In the genomic region with DNA sequence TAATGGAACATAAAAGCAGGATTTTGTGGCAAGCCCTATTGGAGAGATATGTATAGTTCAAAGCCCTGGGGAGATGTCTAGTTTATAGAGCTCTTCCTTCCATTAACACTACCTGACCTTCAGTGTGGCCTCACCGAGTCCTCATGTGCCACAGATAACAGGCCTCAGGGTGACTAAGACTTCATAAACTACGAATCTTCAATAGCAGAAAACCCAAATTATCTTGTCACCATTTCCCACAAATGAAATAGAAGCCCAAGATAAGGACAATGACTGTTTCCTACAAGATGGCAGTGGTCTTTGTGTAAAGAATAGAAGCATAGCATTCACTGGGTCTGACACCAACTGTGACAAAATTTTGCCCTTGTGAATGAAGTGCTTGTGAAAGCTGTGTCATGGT, we compare ENCODE assay signal across 15 cellular contexts.
A peak's percentile ranks its signal among the peaks of the same experiment; 100 is the strongest.
DNase-seq lines count a peak whose midpoint lies in the region; ATAC-seq, FAIRE-seq and TF ChIP-seq lines count a peak whose summit lies in the region.
"Had no signal": no experiment of that assay in that cellular context is flagged by ENCODE, and none has a peak within 500 bp of the region (broad histone marks: within the 10 kb centered on the region; RNA-seq: fewer than 3 reads in every experiment).

No MANE protein-coding gene starts in this region.

- H2BK15ac ChIP-seq in mesendoderm (replicated peaks; ENCODE audit: low read depth) = no peak overlapping the region

- POLR2A ChIA-PET in K562 (lab: Yijun Ruan, JAX) = interaction anchor here (0.7 kb wide), 1 partner anchor 20 kb away, joined by 3 read pairs; no protein-coding TSS in a partner anchor

- H3K4me3 ChIP-seq in K562 = no peak overlapping the region
- no peak overlapping the region for H3K4me3 ChIP-seq in mesendoderm (ENCODE audit: low read length)
- H3K4me3 ChIP-seq in parathyroid adenoma (ENCODE audit: low read depth, low read length) = no peak overlapping the region

- WGBS in K562 (ENCODE audit: insufficient coverage, low coverage, missing lambda C conversion rate) = 4% methylated on average over 2 of the region's 2 CpGs
- no CpG with 5 or more reads among the region's 2 CpGs for WGBS in mesendoderm (ENCODE audit: extremely low coverage, insufficient coverage, low lambda C conversion rate)

- no peaks in the 10 kb centered on the region for H3K9me3 ChIP-seq in K562 (replicated peaks; ENCODE audit: control insufficient read depth, insufficient read depth, low read depth, low read length)
- H3K9me3 ChIP-seq in parathyroid adenoma (ENCODE audit: control insufficient read depth, low read length) = no peaks in the 10 kb centered on the region
- H3K9me3 ChIP-seq: BE2C, Caco-2 had no signal

- no peaks in the 10 kb centered on the region for H3K79me1 ChIP-seq in mesendoderm (ENCODE audit: low read length)

- intact Hi-C loops in K562 (cut with micrococcal nuclease) = no loop called here

- no peak for FAIRE-seq in K562 (lab: Jason Lieb, UNC)
- FAIRE-seq: A204.1 had no signal

- TF ChIP-seq EP300 in K562 (IDR thresholded peaks at IDR 0.05; ENCODE audit: low read length) = no peak

- TF ChIP-seq POLR2A in K562 (conservative IDR thresholded peaks at IDR 0.05) = no peak

- no peak overlapping the region for H2AK5ac ChIP-seq in mesendoderm (ENCODE audit: low read length)

- peak; percentile 7 for DNase-seq in NCI-H2227 (lab: John Stamatoyannopoulos, UW; ENCODE audit: unreplicated experiment)
- DNase-seq in K562 (ENCODE audit: extremely low read depth in 1 of 4, low spot score in 3 of 4) = peak in 1 of 4 experiments; percentile 18
- peak; percentile 40 for DNase-seq in mesendoderm
- no peak for DNase-seq in DMS153 treated with DMSO at 0.1 percent for 48 hours (lab: John Stamatoyannopoulos, UW; ENCODE audit: unreplicated experiment)
- DNase-seq in activated CD4-positive, alpha-beta T cell treated with anti-CD3 and anti-CD28 coated beads for 48 hours = no peak
- DNase-seq in cortex of kidney (lab: John Stamatoyannopoulos, UW) = no peak
- DNase-seq: BE2C; Caco-2; CD4-positive, alpha-beta memory T cell; DMS53; GF-D8; H7 had no signal

- H4K8ac ChIP-seq in mesendoderm (ENCODE audit: low read depth, low read length) = no peak overlapping the region

- H3K4me1 ChIP-seq in K562 (replicated peaks in 1 of 2; ENCODE audit: control insufficient read depth in 2 of 2, insufficient read depth in 2 of 2, low read length in 2 of 2) (no peaks in the 10 kb centered on the region), mesendoderm (ENCODE audit: control insufficient read depth, low read depth, low read length) (no peaks in the 10 kb centered on the region), parathyroid adenoma (peaks cover 8% of the 10 kb centered on the region)
- H3K4me1 ChIP-seq: BE2C, Caco-2 had no signal

- H3K9me1 ChIP-seq in K562 (ENCODE audit: control insufficient read depth, insufficient read depth, low read length) = no peaks in the 10 kb centered on the region

- no peak overlapping the region for H3K23ac ChIP-seq in mesendoderm (ENCODE audit: low read length)

- no peaks in the 10 kb centered on the region for H3K27me3 ChIP-seq in K562 (ENCODE audit: control insufficient read depth in 2 of 2, insufficient read depth in 2 of 2, low read length in 2 of 2)
- no peaks in the 10 kb centered on the region for H3K27me3 ChIP-seq in mesendoderm (ENCODE audit: insufficient read depth, low read length, poor library complexity)
- H3K27me3 ChIP-seq in parathyroid adenoma (ENCODE audit: control insufficient read depth, insufficient read depth, low read length) = no peaks in the 10 kb centered on the region
- H3K27me3 ChIP-seq: BE2C had no signal

- no peak overlapping the region for H2BK5ac ChIP-seq in mesendoderm (ENCODE audit: low read length)

- peak; percentile 47; the same call in 1 of the 3 replicates for ATAC-seq in K562

- no peaks in the 10 kb centered on the region for H3K79me2 ChIP-seq in K562 (ENCODE audit: control insufficient read depth, insufficient read depth, low read length)
- no peaks in the 10 kb centered on the region for H3K79me2 ChIP-seq in mesendoderm (ENCODE audit: control insufficient read depth, insufficient read depth, low read length)
- no peaks in the 10 kb centered on the region for H3K79me2 ChIP-seq in parathyroid adenoma

- no TSS peak for BruUV-seq in K562 (replicated peaks; lab: Mats Ljungman, UMichigan)

- no peak overlapping the region for H3K4ac ChIP-seq in mesendoderm (ENCODE audit: low read depth, low read length)

- H2AFZ ChIP-seq in K562 (ENCODE audit: low read depth, low read length) = no peak overlapping the region
- peak overlapping the region; percentile 2 for H2AFZ ChIP-seq in parathyroid adenoma

- H4K20me1 ChIP-seq in K562 (replicated peaks; ENCODE audit: control insufficient read depth, insufficient read depth, low read length) = no peaks in the 10 kb centered on the region

- no peak overlapping the region for H3K4me2 ChIP-seq in K562 (ENCODE audit: insufficient read depth, low read length)
- H3K4me2 ChIP-seq in mesendoderm (ENCODE audit: low read length) = no peak overlapping the region
- no peak overlapping the region for H3K4me2 ChIP-seq in parathyroid adenoma (ENCODE audit: low read length)

- in situ Hi-C loops in K562 (cut with MboI) = no loop called here

- TF ChIP-seq CTCF in K562 (IDR thresholded peaks at IDR 0.05 in 2 of 3, conservative IDR thresholded peaks at IDR 0.05 in 1 of 3; ENCODE audit: insufficient read depth in 2 of 3, low read depth in 1 of 3, low read length in 3 of 3) (no peak), parathyroid adenoma (IDR thresholded peaks at IDR 0.05) (no peak)

- no peak for TF ChIP-seq RAD21 in K562 (CRISPR knock-in tag; conservative IDR thresholded peaks at IDR 0.05 in 1 of 2, IDR thresholded peaks at IDR 0.05 in 1 of 2)

- H3K36me3 ChIP-seq in K562 (ENCODE audit: control insufficient read depth, insufficient read depth, low read length) (no peaks in the 10 kb centered on the region), mesendoderm (ENCODE audit: control insufficient read depth, insufficient read depth, low read length) (no peaks in the 10 kb centered on the region), parathyroid adenoma (ENCODE audit: control insufficient read depth, insufficient read depth, low read length) (no peaks in the 10 kb centered on the region)
- H3K36me3 ChIP-seq: BE2C had no signal

- H3K9ac ChIP-seq in K562 (ENCODE audit: insufficient read depth in 1 of 2, low read depth in 2 of 2, low read length in 2 of 2) (no peak overlapping the region), mesendoderm (ENCODE audit: low read length) (no peak overlapping the region), parathyroid adenoma (no peak overlapping the region)

- H4K5ac ChIP-seq in mesendoderm (ENCODE audit: low read length) = no peak overlapping the region

- H3K56ac ChIP-seq in mesendoderm (ENCODE audit: low read length) = no peak overlapping the region

- CTCF ChIA-PET in K562 (lab: Yijun Ruan, JAX; ENCODE audit: low intra/inter-chr PET ratio) = no interaction called here

- no peak overlapping the region for H2BK120ac ChIP-seq in mesendoderm (ENCODE audit: low read depth, low read length)

- H3K18ac ChIP-seq in mesendoderm (ENCODE audit: low read length) = no peak overlapping the region

- H3K27ac ChIP-seq in K562 (ENCODE audit: extremely low read depth, low read depth, low read length) (peak overlapping the region; percentile 4; the same call in 1 of the 3 replicates), mesendoderm (ENCODE audit: low read depth, low read length) (no peak overlapping the region), parathyroid adenoma (no peak overlapping the region)
- H3K27ac ChIP-seq: C4-2B had no signal

TF ChIP-seq in K562, 482 proteins besides CTCF, POLR2A, EP300 and RAD21:
- TF ChIP-seq, protein P1, sequence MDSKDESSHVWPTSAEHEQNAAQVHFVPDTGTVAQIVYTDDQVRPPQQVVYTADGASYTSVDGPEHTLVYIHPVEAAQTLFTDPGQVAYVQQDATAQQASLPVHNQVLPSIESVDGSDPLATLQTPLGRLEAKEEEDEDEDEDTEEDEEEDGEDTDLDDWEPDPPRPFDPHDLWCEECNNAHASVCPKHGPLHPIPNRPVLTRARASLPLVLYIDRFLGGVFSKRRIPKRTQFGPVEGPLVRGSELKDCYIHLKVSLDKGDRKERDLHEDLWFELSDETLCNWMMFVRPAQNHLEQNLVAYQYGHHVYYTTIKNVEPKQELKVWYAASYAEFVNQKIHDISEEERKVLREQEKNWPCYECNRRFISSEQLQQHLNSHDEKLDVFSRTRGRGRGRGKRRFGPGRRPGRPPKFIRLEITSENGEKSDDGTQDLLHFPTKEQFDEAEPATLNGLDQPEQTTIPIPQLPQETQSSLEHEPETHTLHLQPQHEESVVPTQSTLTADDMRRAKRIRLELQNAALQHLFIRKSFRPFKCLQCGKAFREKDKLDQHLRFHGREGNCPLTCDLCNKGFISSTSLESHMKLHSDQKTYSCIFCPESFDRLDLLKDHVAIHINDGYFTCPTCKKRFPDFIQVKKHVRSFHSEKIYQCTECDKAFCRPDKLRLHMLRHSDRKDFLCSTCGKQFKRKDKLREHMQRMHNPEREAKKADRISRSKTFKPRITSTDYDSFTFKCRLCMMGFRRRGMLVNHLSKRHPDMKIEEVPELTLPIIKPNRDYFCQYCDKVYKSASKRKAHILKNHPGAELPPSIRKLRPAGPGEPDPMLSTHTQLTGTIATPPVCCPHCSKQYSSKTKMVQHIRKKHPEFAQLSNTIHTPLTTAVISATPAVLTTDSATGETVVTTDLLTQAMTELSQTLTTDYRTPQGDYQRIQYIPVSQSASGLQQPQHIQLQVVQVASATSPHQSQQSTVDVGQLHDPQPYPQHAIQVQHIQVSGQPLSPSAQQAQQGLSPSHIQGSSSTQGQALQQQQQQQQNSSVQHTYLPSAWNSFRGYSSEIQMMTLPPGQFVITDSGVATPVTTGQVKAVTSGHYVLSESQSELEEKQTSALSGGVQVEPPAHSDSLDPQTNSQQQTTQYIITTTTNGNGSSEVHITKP (IDR thresholded peaks at IDR 0.05; ENCODE audit: partially characterized antibody) = no peak
- TF ChIP-seq, protein P2, sequence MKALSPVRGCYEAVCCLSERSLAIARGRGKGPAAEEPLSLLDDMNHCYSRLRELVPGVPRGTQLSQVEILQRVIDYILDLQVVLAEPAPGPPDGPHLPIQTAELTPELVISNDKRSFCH (CRISPR knock-in tag; IDR thresholded peaks at IDR 0.05) = no peak
- TF ChIP-seq, protein P2 (tag; IDR thresholded peaks at IDR 0.05) = no peak
- TF ChIP-seq ZBTB17 (CRISPR knock-in tag; IDR thresholded peaks at IDR 0.05) (peak; percentile 54; the same call in 1 of the 2 replicates), CBFA2T3 (IDR thresholded peaks at IDR 0.05) (peak; percentile 46; the same call in 1 of the 2 replicates), FOSL1 (tag; conservative IDR thresholded peaks at IDR 0.05) (peak; percentile 51; the same call in 1 of the 2 replicates), HMG20A (CRISPR knock-in tag; conservative IDR thresholded peaks at IDR 0.05) (no peak), PTBP1 (IDR thresholded peaks at IDR 0.05; ENCODE audit: low read depth, low read length) (no peak), TCF3 (CRISPR knock-in tag; IDR thresholded peaks at IDR 0.05) (peak; percentile 25; the same call in 1 of the 2 replicates)

Comparison
In these comparisons a context has a peak if more than half of its experiments do, and no peak if none do; other contexts are left out.
1. DNase-seq: peak in NCI-H2227 (single experiment) and mesendoderm (single experiment); none in DMS153 treated with DMSO at 0.1 percent for 48 hours (single experiment), activated CD4-positive, alpha-beta T cell treated with anti-CD3 and anti-CD28 coated beads for 48 hours (single experiment) and cortex of kidney (single experiment).